9 cellular contexts compared by ENCODE assay signal in genomic region chr2:88754585-88755305, GRCh38.
DNase-seq lines count a peak whose midpoint lies in the region; ATAC-seq and TF ChIP-seq lines count a peak whose summit lies in the region.
"Had no signal": no experiment of that assay in that cellular context is flagged by ENCODE, and none has a peak within 500 bp of the region (broad histone marks: within the 10 kb centered on the region; RNA-seq: fewer than 3 reads in every experiment).

No MANE protein-coding gene starts in this region.

- no peak overlapping the region for H3K27ac ChIP-seq in osteoblast (ENCODE audit: low read depth, low read length)
- H3K27ac ChIP-seq: parathyroid adenoma had no signal

- H3K36me3 Mint-ChIP-seq in activated naive CD8-positive, alpha-beta T cell treated with anti-CD3 and anti-CD28 coated beads, Interleukin-2, amount 10 ng/mL, durations not matched to agents 7 days and 5 days, result peaks cover 62% of the 10 kb centered on the region

- no peaks in the 10 kb centered on the region for H3K79me2 ChIP-seq in osteoblast (ENCODE audit: insufficient read depth, low read length)
- H3K79me2 ChIP-seq: parathyroid adenoma had no signal

- TF ChIP-seq CTCF in osteoblast (IDR thresholded peaks at IDR 0.05; ENCODE audit: extremely low read depth, low read depth, low read length), result no peak

- peaks cover 14% of the 10 kb centered on the region for H3K4me1 Mint-ChIP-seq in activated naive CD8-positive, alpha-beta T cell treated with anti-CD3 and anti-CD28 coated beads, Interleukin-2, amount 10 ng/mL, durations not matched to agents 7 days and 5 days

- peak overlapping the region; percentile 95 for H3K27ac Mint-ChIP-seq in activated naive CD8-positive, alpha-beta T cell treated with anti-CD3 and anti-CD28 coated beads, Interleukin-2, amount 10 ng/mL, durations not matched to agents 7 days and 5 days

- H3K4me1 ChIP-seq in osteoblast (ENCODE audit: insufficient read depth, low read length), result no peaks in the 10 kb centered on the region
- H3K4me1 ChIP-seq: parathyroid adenoma had no signal

- H3K27me3 Mint-ChIP-seq in activated naive CD8-positive, alpha-beta T cell treated with anti-CD3 and anti-CD28 coated beads, Interleukin-2, amount 10 ng/mL, durations not matched to agents 7 days and 5 days, result no peaks in the 10 kb centered on the region

- no peak overlapping the region for H3K4me3 ChIP-seq in osteoblast (ENCODE audit: insufficient read depth, low read length)

- no peak overlapping the region for H3K4me2 ChIP-seq in osteoblast (ENCODE audit: insufficient read depth, low read length)

- DNase-seq in activated naive CD8-positive, alpha-beta T cell treated with anti-CD3 and anti-CD28 coated beads, Interleukin-2, amount 10 ng/mL, durations not matched to agents 7 days and 5 days, result no peak
- DNase-seq in NCI-H446 (lab: John Stamatoyannopoulos, UW) (no peak), osteoblast (ENCODE audit: insufficient read length, low spot score, missing footprints) (no peak)
- no peak for DNase-seq in stimulated activated CD4-positive, alpha-beta T cell treated with anti-CD3 and anti-CD28 coated beads, Interleukin-15, amount 100 ng/mL, for 24 hours
- DNase-seq in stimulated activated CD4-positive, alpha-beta T cell treated with anti-CD3 and anti-CD28 coated beads, Interleukin-4, amount 100 ng/mL, for 1 hour, result no peak

- no peak overlapping the region for H2AFZ ChIP-seq in osteoblast (ENCODE audit: low read length)
- H2AFZ ChIP-seq: parathyroid adenoma had no signal

- peaks cover 2% of the 10 kb centered on the region for H3K9me3 Mint-ChIP-seq in activated naive CD8-positive, alpha-beta T cell treated with anti-CD3 and anti-CD28 coated beads, Interleukin-2, amount 10 ng/mL, durations not matched to agents 7 days and 5 days

- H3K36me3 ChIP-seq in osteoblast (ENCODE audit: insufficient read depth, low read length), result peaks cover 9% of the 10 kb centered on the region

- H3K27me3 ChIP-seq in osteoblast (ENCODE audit: insufficient read depth, low read length), result no peaks in the 10 kb centered on the region

- peak overlapping the region; percentile 39 for H3K4me3 Mint-ChIP-seq in activated naive CD8-positive, alpha-beta T cell treated with anti-CD3 and anti-CD28 coated beads, Interleukin-2, amount 10 ng/mL, durations not matched to agents 7 days and 5 days

- no peaks in the 10 kb centered on the region for H4K20me1 ChIP-seq in osteoblast (ENCODE audit: insufficient read depth, low read length)

- POLR2A ChIA-PET in activated naive CD8-positive, alpha-beta T cell treated with anti-CD3 and anti-CD28 coated beads, Interleukin-2, amount 10 ng/mL, durations not matched to agents 7 days and 5 days (lab: Charles Lee), result interaction anchor here (0.9 to 1.4 kb wide), 3 partner anchors 11 to 63 kb away, joined by 3 read pairs; no protein-coding TSS in a partner anchor

- ATAC-seq in GM18502 (IDR thresholded peaks at IDR 0.05; ENCODE audit: poor library complexity, unreplicated experiment), result peak; percentile 59
- peak; percentile 29 for ATAC-seq in GM21390 (IDR thresholded peaks at IDR 0.05; ENCODE audit: unreplicated experiment)
- ATAC-seq in HG03432 (IDR thresholded peaks at IDR 0.05; ENCODE audit: unreplicated experiment), result peak; percentile 53
- peak; percentile 11 for ATAC-seq in activated naive CD8-positive, alpha-beta T cell treated with anti-CD3 and anti-CD28 coated beads, Interleukin-2, amount 10 ng/mL, durations not matched to agents 7 days and 5 days (ENCODE audit: low read depth)

- no peaks in the 10 kb centered on the region for H3K9me3 ChIP-seq in osteoblast (ENCODE audit: low read depth, low read length)
